Comparison of ENCODE assay signal across 10 cellular contexts in the genomic region with DNA sequence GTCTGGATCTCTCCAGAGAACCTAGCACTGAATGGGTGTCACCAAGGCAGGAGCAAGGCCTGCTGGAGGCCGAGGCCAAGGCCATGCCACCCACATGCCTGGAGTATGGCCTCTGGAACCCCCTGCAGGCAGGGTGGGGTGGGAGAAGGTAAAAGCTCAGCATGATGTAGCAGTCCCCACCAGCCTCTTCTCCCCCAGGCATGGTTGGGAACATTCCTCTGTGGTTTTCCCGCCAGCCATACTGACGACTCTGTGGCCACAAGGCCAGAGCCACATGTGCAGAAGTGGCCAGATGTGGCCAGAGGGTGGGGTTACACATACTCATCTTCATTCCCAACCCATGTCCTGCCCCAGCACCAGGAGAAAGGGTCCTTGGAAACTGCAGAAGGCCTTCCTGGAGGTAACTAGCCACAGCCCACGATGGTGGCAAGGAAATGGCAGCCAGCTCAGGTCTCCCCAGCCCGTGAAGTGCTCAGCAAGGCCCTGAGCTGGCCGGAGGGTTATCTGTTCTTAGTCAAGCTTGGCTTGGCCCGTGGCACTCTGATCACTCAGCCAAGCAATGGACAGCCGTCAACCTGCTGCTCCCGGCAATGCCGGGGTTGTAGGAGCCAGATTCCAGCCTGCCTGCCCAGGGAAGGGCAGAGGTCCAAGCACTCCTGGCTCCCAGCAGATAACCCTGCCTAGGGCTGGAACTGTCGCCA. TPM values are rescaled to one million over a fixed set of nuclear protein-coding genes. Genes with fewer than 3 reads are reported as not detected.
DNase-seq lines count a peak whose midpoint lies in the region; ATAC-seq and TF ChIP-seq lines count a peak whose summit lies in the region.
"Had no signal": no experiment of that assay in that cellular context is flagged by ENCODE, and none has a peak within 500 bp of the region (broad histone marks: within the 10 kb centered on the region; RNA-seq: fewer than 3 reads in every experiment).

No MANE protein-coding gene starts in this region.

- peaks cover 19% of the 10 kb centered on the region for H3K4me1 Mint-ChIP-seq in CD4-positive, alpha-beta T cell (ENCODE audit: low read depth)
- peaks cover 12% of the 10 kb centered on the region for H3K4me1 Mint-ChIP-seq in activated T-helper 1 cell treated with anti-CD3 and anti-CD28 coated beads, Interleukin-12 subunit alpha, Interleukin-12 subunit beta, Interleukin-2, Interleukin-4 antibody, amounts not matched to agents 30 ng/mL and 10 ng/mL and 1 ng/mL, durations not matched to agents 14 hours and 24 hours and 36 hours (ENCODE audit: low read depth)

- TF ChIP-seq CTCF in fibroblast of pulmonary artery (IDR thresholded peaks at IDR 0.05; ENCODE audit: low read length, missing control alignments) (no peak), parathyroid adenoma (IDR thresholded peaks at IDR 0.05) (no peak)
- TF ChIP-seq CTCF in CD4-positive, alpha-beta T cell (IDR thresholded peaks at IDR 0.05), result no peak

- no peaks in the 10 kb centered on the region for H3K27me3 ChIP-seq in SJCRH30
- H3K27me3 ChIP-seq in parathyroid adenoma (ENCODE audit: control insufficient read depth, insufficient read depth, low read length), result no peaks in the 10 kb centered on the region
- no peaks in the 10 kb centered on the region for H3K27me3 ChIP-seq in CD4-positive, alpha-beta T cell (ENCODE audit: control insufficient read depth, insufficient read depth, low read length)

- H3K4me3 ChIP-seq in SJCRH30 (no peak overlapping the region), fibroblast of pulmonary artery (replicated peaks; ENCODE audit: low read depth, low read length) (no peak overlapping the region), parathyroid adenoma (ENCODE audit: low read depth, low read length) (no peak overlapping the region)

- DNase-seq in Caki2 (ENCODE audit: low read depth), result peak; percentile 93
- peak; percentile 80 to 82 for DNase-seq in SJCRH30
- DNase-seq in fibroblast of pulmonary artery (ENCODE audit: low read depth), result peak; percentile 40
- DNase-seq in NCI-H2081 (lab: John Stamatoyannopoulos, UW), result no peak
- DNase-seq in CD4-positive, alpha-beta T cell, result no peak
- DNase-seq in activated T-helper 1 cell treated with anti-CD3 and anti-CD28 coated beads, Interleukin-12 subunit alpha, Interleukin-12 subunit beta, Interleukin-2, Interleukin-4 antibody, amounts not matched to agents 30 ng/mL and 10 ng/mL and 1 ng/mL, durations not matched to agents 14 hours and 24 hours and 36 hours (ENCODE audit: low spot score), result no peak
- DNase-seq: NCI-H146 had no signal

- H3K9me3 ChIP-seq in SJCRH30 (replicated peaks), result no peaks in the 10 kb centered on the region
- H3K9me3 ChIP-seq in parathyroid adenoma (ENCODE audit: control insufficient read depth, low read length), result no peaks in the 10 kb centered on the region
- H3K9me3 ChIP-seq in CD4-positive, alpha-beta T cell (ENCODE audit: control insufficient read depth, low read length), result no peaks in the 10 kb centered on the region

- CTCF ChIA-PET in CD4-positive, alpha-beta T cell (lab: Charles Lee), result interaction anchor here (1.0 to 1.6 kb wide), 2 partner anchors 17 to 19 kb away, joined by 3 to 4 read pairs; no protein-coding TSS in a partner anchor

- no peak overlapping the region for H2AFZ ChIP-seq in parathyroid adenoma

- POLR2A ChIA-PET in CD4-positive, alpha-beta T cell (lab: Charles Lee), result interaction anchor here (1.7 kb wide), 1 partner anchor 26 kb away, joined by 4 read pairs; a partner anchor contains a TSS

- in situ Hi-C loops in Caki2 (cut with HindIII; ENCODE audit: low pct_unique_long_range_greater_than_20kb, low sequenced_read_pairs), result no loop called here

- intact Hi-C loops in CD4-positive, alpha-beta T cell (cut with DNase I, micrococcal nuclease), result no loop called here
- intact Hi-C loops in activated T-helper 1 cell treated with anti-CD3 and anti-CD28 coated beads, Interleukin-12 subunit alpha, Interleukin-12 subunit beta, Interleukin-2, Interleukin-4 antibody, amounts not matched to agents 30 ng/mL and 10 ng/mL and 1 ng/mL, durations not matched to agents 14 hours and 24 hours and 36 hours (cut with micrococcal nuclease), result no loop called here

- H3K36me3 ChIP-seq in SJCRH30 (peaks cover 3% of the 10 kb centered on the region), parathyroid adenoma (ENCODE audit: control insufficient read depth, insufficient read depth, low read length) (no peaks in the 10 kb centered on the region)

- H3K27ac ChIP-seq in SJCRH30 (peak overlapping the region; percentile 91), parathyroid adenoma (peak overlapping the region; percentile 55)
- H3K27ac ChIP-seq in CD4-positive, alpha-beta T cell (ENCODE audit: low read depth, low read length), result no peak overlapping the region

- peaks cover 42% of the 10 kb centered on the region for H3K4me1 ChIP-seq in SJCRH30
- H3K4me1 ChIP-seq in parathyroid adenoma, result peaks cover 26% of the 10 kb centered on the region

- H3K27ac Mint-ChIP-seq in CD4-positive, alpha-beta T cell, result no peak overlapping the region
- H3K27ac Mint-ChIP-seq in activated T-helper 1 cell treated with anti-CD3 and anti-CD28 coated beads, Interleukin-12 subunit alpha, Interleukin-12 subunit beta, Interleukin-2, Interleukin-4 antibody, amounts not matched to agents 30 ng/mL and 10 ng/mL and 1 ng/mL, durations not matched to agents 14 hours and 24 hours and 36 hours, result no peak overlapping the region

- H3K4me3 Mint-ChIP-seq in CD4-positive, alpha-beta T cell, result no peak overlapping the region
- no peak overlapping the region for H3K4me3 Mint-ChIP-seq in activated T-helper 1 cell treated with anti-CD3 and anti-CD28 coated beads, Interleukin-12 subunit alpha, Interleukin-12 subunit beta, Interleukin-2, Interleukin-4 antibody, amounts not matched to agents 30 ng/mL and 10 ng/mL and 1 ng/mL, durations not matched to agents 14 hours and 24 hours and 36 hours
- H3K4me3 Mint-ChIP-seq: central memory CD8-positive, alpha-beta T cell had no signal

- ATAC-seq in CD4-positive, alpha-beta T cell (ENCODE audit: poor library complexity), result no peak
- no peak for ATAC-seq in GM18520 (IDR thresholded peaks at IDR 0.05; ENCODE audit: unreplicated experiment)

- no peak overlapping the region for H3K9ac ChIP-seq in parathyroid adenoma

- peaks cover 32% of the 10 kb centered on the region for H3K79me2 ChIP-seq in parathyroid adenoma

- no peaks in the 10 kb centered on the region for H3K27me3 Mint-ChIP-seq in CD4-positive, alpha-beta T cell
- no peaks in the 10 kb centered on the region for H3K27me3 Mint-ChIP-seq in activated T-helper 1 cell treated with anti-CD3 and anti-CD28 coated beads, Interleukin-12 subunit alpha, Interleukin-12 subunit beta, Interleukin-2, Interleukin-4 antibody, amounts not matched to agents 30 ng/mL and 10 ng/mL and 1 ng/mL, durations not matched to agents 14 hours and 24 hours and 36 hours (ENCODE audit: insufficient read depth)
- H3K27me3 Mint-ChIP-seq: central memory CD8-positive, alpha-beta T cell had no signal

- H3K4me2 ChIP-seq in parathyroid adenoma (ENCODE audit: low read length), result no peak overlapping the region

- H3K9me3 Mint-ChIP-seq in CD4-positive, alpha-beta T cell, result no peaks in the 10 kb centered on the region
- H3K9me3 Mint-ChIP-seq in activated T-helper 1 cell treated with anti-CD3 and anti-CD28 coated beads, Interleukin-12 subunit alpha, Interleukin-12 subunit beta, Interleukin-2, Interleukin-4 antibody, amounts not matched to agents 30 ng/mL and 10 ng/mL and 1 ng/mL, durations not matched to agents 14 hours and 24 hours and 36 hours, result no peaks in the 10 kb centered on the region
- H3K9me3 Mint-ChIP-seq: central memory CD8-positive, alpha-beta T cell had no signal

- H3K36me3 Mint-ChIP-seq in CD4-positive, alpha-beta T cell (ENCODE audit: low read depth), result peaks cover 11% of the 10 kb centered on the region
- no peaks in the 10 kb centered on the region for H3K36me3 Mint-ChIP-seq in activated T-helper 1 cell treated with anti-CD3 and anti-CD28 coated beads, Interleukin-12 subunit alpha, Interleukin-12 subunit beta, Interleukin-2, Interleukin-4 antibody, amounts not matched to agents 30 ng/mL and 10 ng/mL and 1 ng/mL, durations not matched to agents 14 hours and 24 hours and 36 hours (ENCODE audit: low read depth)

RNA-seq across cellular contexts. Expression of a gene that starts 26.2 kb away (rescaled TPM):
- total RNA-seq in Caki2 (2014; rRNA removed; shearing (Covaris generic); ENCODE audit: low replicate concordance), result 30.9 and 38.0 TPM in 2 replicates
- total RNA-seq in SJCRH30 (2014; rRNA removed; shearing (Covaris generic)), result 96.4 and 103 TPM in 2 replicates
- total RNA-seq in CD4-positive, alpha-beta T cell, result 10 to 100 TPM; 92.0 to 92.5 TPM
- 20.6 and 22.8 TPM in 2 replicates for total RNA-seq in activated T-helper 1 cell treated with anti-CD3 and anti-CD28 coated beads, Interleukin-12 subunit alpha, Interleukin-12 subunit beta, Interleukin-2, Interleukin-4 antibody, amounts not matched to agents 30 ng/mL and 10 ng/mL and 1 ng/mL, durations not matched to agents 14 hours and 24 hours and 36 hours

RNA-seq across cellular contexts. Expression of a gene that starts 26.7 kb away (rescaled TPM):
- total RNA-seq in Caki2 (2014; rRNA removed; shearing (Covaris generic); ENCODE audit: low replicate concordance), result 42.4 and 50.6 TPM in 2 replicates
- total RNA-seq in SJCRH30 (2014; rRNA removed; shearing (Covaris generic)), result 34.6 and 37.3 TPM in 2 replicates
- total RNA-seq in CD4-positive, alpha-beta T cell, result 1 to 10 TPM; 5.6 to 5.8 TPM
- 33.5 and 34.9 TPM in 2 replicates for total RNA-seq in activated T-helper 1 cell treated with anti-CD3 and anti-CD28 coated beads, Interleukin-12 subunit alpha, Interleukin-12 subunit beta, Interleukin-2, Interleukin-4 antibody, amounts not matched to agents 30 ng/mL and 10 ng/mL and 1 ng/mL, durations not matched to agents 14 hours and 24 hours and 36 hours

RNA-seq across cellular contexts. Expression of a gene that starts 30.8 kb away (rescaled TPM):
- total RNA-seq in Caki2 (2014; rRNA removed; shearing (Covaris generic); ENCODE audit: low replicate concordance), result 77.9 and 126 TPM in 2 replicates
- 90.8 and 95.6 TPM in 2 replicates for total RNA-seq in SJCRH30 (2014; rRNA removed; shearing (Covaris generic))
- 10 to 100 TPM; 34.6 to 36.1 TPM for total RNA-seq in CD4-positive, alpha-beta T cell
- total RNA-seq in activated T-helper 1 cell treated with anti-CD3 and anti-CD28 coated beads, Interleukin-12 subunit alpha, Interleukin-12 subunit beta, Interleukin-2, Interleukin-4 antibody, amounts not matched to agents 30 ng/mL and 10 ng/mL and 1 ng/mL, durations not matched to agents 14 hours and 24 hours and 36 hours, result 93.9 and 95.4 TPM in 2 replicates

RNA-seq across cellular contexts. Expression of a gene that starts 44.5 kb away (rescaled TPM):
- 3.0 and 5.7 TPM in 2 replicates for total RNA-seq in Caki2 (2014; rRNA removed; shearing (Covaris generic); ENCODE audit: low replicate concordance)
- total RNA-seq in SJCRH30 (2014; rRNA removed; shearing (Covaris generic)), result 10.0 and 11.1 TPM in 2 replicates
- 1 to 10 TPM; 1.6 TPM for total RNA-seq in CD4-positive, alpha-beta T cell
- 23.0 and 23.1 TPM in 2 replicates for total RNA-seq in activated T-helper 1 cell treated with anti-CD3 and anti-CD28 coated beads, Interleukin-12 subunit alpha, Interleukin-12 subunit beta, Interleukin-2, Interleukin-4 antibody, amounts not matched to agents 30 ng/mL and 10 ng/mL and 1 ng/mL, durations not matched to agents 14 hours and 24 hours and 36 hours

Comparison
In these comparisons a context has a peak if more than half of its experiments do, and no peak if none do; other contexts are left out.
1. DNase-seq: peak in Caki2 (single experiment), SJCRH30 (2 of 2) and fibroblast of pulmonary artery (single experiment); none in NCI-H2081 (0 of 2), CD4-positive, alpha-beta T cell (0 of 10) and activated T-helper 1 cell treated with anti-CD3 and anti-CD28 coated beads, Interleukin-12 subunit alpha, Interleukin-12 subunit beta, Interleukin-2, Interleukin-4 antibody, amounts not matched to agents 30 ng/mL and 10 ng/mL and 1 ng/mL, durations not matched to agents 14 hours and 24 hours and 36 hours (single experiment).